ENCODE assay signal across 21 cellular contexts in the genomic region with DNA sequence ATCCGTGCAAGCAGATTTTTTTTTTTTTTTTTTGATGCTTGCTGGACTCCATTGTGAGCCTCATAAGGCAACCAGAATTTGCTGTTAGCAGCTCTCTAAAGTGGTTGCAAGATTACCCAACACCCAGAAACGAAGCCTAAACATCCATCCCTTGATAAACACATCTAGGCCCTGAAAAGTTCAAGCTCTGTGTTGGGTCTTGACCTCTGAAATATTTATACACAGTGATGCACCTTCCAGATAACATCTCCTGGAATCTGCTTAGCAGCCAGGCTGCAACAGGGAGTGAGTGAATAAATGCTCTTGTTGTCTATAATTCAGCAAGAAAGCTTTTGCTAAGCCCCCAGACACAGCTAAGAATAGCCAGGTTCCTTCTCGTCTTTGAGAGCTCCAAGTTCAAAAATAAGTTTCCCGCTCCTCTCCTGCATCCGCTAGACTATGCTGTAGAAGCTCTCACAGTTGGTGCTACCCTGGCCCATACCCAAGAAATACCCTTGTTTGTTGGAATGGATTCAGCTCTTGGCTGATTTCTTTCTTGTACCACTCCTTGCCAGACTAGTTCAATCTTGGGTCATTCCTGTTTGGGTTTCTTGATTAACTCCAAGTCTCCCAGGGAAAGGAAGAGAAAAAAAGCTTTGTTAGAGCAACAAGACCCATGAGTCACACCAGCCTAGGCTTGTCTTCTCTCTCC.
DNase-seq lines count a peak whose midpoint lies in the region; ATAC-seq and TF ChIP-seq lines count a peak whose summit lies in the region.
"Had no signal": no experiment of that assay in that cellular context is flagged by ENCODE, and none has a peak within 500 bp of the region (broad histone marks: within the 10 kb centered on the region; RNA-seq: fewer than 3 reads in every experiment).

No MANE protein-coding gene starts in this region.

- DNase-seq in PC-3 = peak; percentile 36
- peak; percentile 39 for DNase-seq in epithelial cell of esophagus (ENCODE audit: low read depth)
- DNase-seq in mucosa of gallbladder (ENCODE audit: low spot score) = peak; percentile 20
- DNase-seq in activated naive CD4-positive, alpha-beta T cell (lab: John Stamatoyannopoulos, UW) = no peak
- DNase-seq in HCEC 1CT = no peak
- no peak for DNase-seq in foreskin fibroblast
- DNase-seq: activated CD4-positive, alpha-beta memory T cell treated with anti-CD3 and anti-CD28 coated beads for 36 hours; activated T-cell treated with anti-CD3 and anti-CD28 coated beads for 4 hours; aorta; CD4-positive, alpha-beta T cell; gastrocnemius medialis; midbrain; NCI-H1417 treated with DMSO at 0.1 percent for 48 hours; NCI-H2171; spleen; stimulated activated CD4-positive, alpha-beta T cell treated with anti-CD3 and anti-CD28 coated beads, Interleukin-4, amount 100 ng/mL, for 4 hours had no signal

- ATAC-seq in PC-3 (no peak), GM19324 (IDR thresholded peaks at IDR 0.05; ENCODE audit: low FRiP score, unreplicated experiment) (no peak)
- ATAC-seq: gastrocnemius medialis, WTC11 had no signal

- H3F3A ChIP-seq in PC-3 (ENCODE audit: low read length, unreplicated experiment) = no peaks in the 10 kb centered on the region

- H3K27ac ChIP-seq in C4-2B (peak overlapping the region; percentile 5; the same call in 1 of the 2 replicates), PC-3 (ENCODE audit: low read length) (no peak overlapping the region)
- H3K27ac ChIP-seq: coronary artery, gastrocnemius medialis, spleen had no signal

- H2AFZ ChIP-seq in PC-3 (ENCODE audit: low read length) = no peak overlapping the region

- H4K20me1 ChIP-seq in PC-3 (ENCODE audit: low read length) = no peaks in the 10 kb centered on the region

- H3K9me2 ChIP-seq in PC-3 (replicated peaks; ENCODE audit: low read length) = no peaks in the 10 kb centered on the region

- no peak overlapping the region for H3K4me2 ChIP-seq in PC-3 (ENCODE audit: low read length)

- H3K4me3 ChIP-seq in PC-3 (ENCODE audit: low read length) = no peak overlapping the region
- no peak overlapping the region for H3K4me3 ChIP-seq in epithelial cell of esophagus (ENCODE audit: low read length)
- no peak overlapping the region for H3K4me3 ChIP-seq in foreskin fibroblast (ENCODE audit: low read depth in 1 of 2, low read length in 2 of 2)
- H3K4me3 ChIP-seq: coronary artery, gastrocnemius medialis, spleen, uterus had no signal

- POLR2A ChIA-PET in PC-3 (lab: Charles Lee; ENCODE audit: unreplicated experiment) = interaction anchor here (0.5 kb wide), 1 partner anchor 568 kb away, joined by 5 read pairs; no protein-coding TSS in a partner anchor

- H3K4me1 ChIP-seq in PC-3 (ENCODE audit: insufficient read depth, low read length) = peaks cover 34% of the 10 kb centered on the region
- H3K4me1 ChIP-seq: gastrocnemius medialis, spleen, uterus had no signal

- no peaks in the 10 kb centered on the region for H3K27me3 ChIP-seq in PC-3 (ENCODE audit: low read length)
- H3K27me3 ChIP-seq: gastrocnemius medialis, spleen, uterus had no signal

- H3K9ac ChIP-seq in PC-3 (ENCODE audit: low read length) = no peak overlapping the region

- no peaks in the 10 kb centered on the region for H3K36me3 ChIP-seq in PC-3 (ENCODE audit: low read depth, low read length)
- H3K36me3 ChIP-seq: gastrocnemius medialis, spleen, uterus had no signal

- BruUV-seq in PC-3 (replicated peaks; lab: Mats Ljungman, UMichigan) = no TSS peak

- no peaks in the 10 kb centered on the region for H3K79me2 ChIP-seq in PC-3 (ENCODE audit: low read length)

- CTCF ChIA-PET in PC-3 (lab: Charles Lee) = interaction anchor here (0.5 kb wide), 1 partner anchor 301 kb away, joined by 5 read pairs; no protein-coding TSS in a partner anchor

- intact Hi-C loops in PC-3 (cut with micrococcal nuclease) = no loop called here

- H3K9me3 ChIP-seq in PC-3 (ENCODE audit: low read length) = no peaks in the 10 kb centered on the region
- H3K9me3 ChIP-seq: gastrocnemius medialis, spleen, uterus had no signal

- TF ChIP-seq CTCF in C4-2B (conservative IDR thresholded peaks at IDR 0.05) (no peak), PC-3 (conservative IDR thresholded peaks at IDR 0.05; ENCODE audit: low read depth, low read length) (no peak), epithelial cell of esophagus (IDR thresholded peaks at IDR 0.05; ENCODE audit: insufficient read depth, low read depth, low read length, missing control alignments) (no peak), foreskin fibroblast (IDR thresholded peaks at IDR 0.05; ENCODE audit: low read depth, low read length) (no peak)

Comparison
In these comparisons a context has a peak if more than half of its experiments do, and no peak if none do; other contexts are left out.
1. DNase-seq: peak in PC-3 (single experiment), epithelial cell of esophagus (single experiment) and mucosa of gallbladder (single experiment); none in activated naive CD4-positive, alpha-beta T cell (0 of 4), HCEC 1CT (single experiment) and foreskin fibroblast (0 of 2).